ENCODE assay signal across 9 cellular contexts in genomic region chr2:240134466-240134865, GRCh38. TPM values are rescaled to one million over a fixed set of nuclear protein-coding genes. Genes with fewer than 3 reads are reported as not detected.
DNase-seq lines count a peak whose midpoint lies in the region; ATAC-seq and TF ChIP-seq lines count a peak whose summit lies in the region.
"Had no signal": no experiment of that assay in that cellular context is flagged by ENCODE, and none has a peak within 500 bp of the region (broad histone marks: within the 10 kb centered on the region; RNA-seq: fewer than 3 reads in every experiment).

No MANE protein-coding gene starts in this region.

- TF ChIP-seq EP300 in neural cell (conservative IDR thresholded peaks at IDR 0.05; ENCODE audit: poor library complexity, severe bottlenecking): no peak

- H3K9me2 ChIP-seq in Loucy (replicated peaks; ENCODE audit: low read depth, low read length) (no peaks in the 10 kb centered on the region), neural cell (ENCODE audit: insufficient read depth, low read length) (no peaks in the 10 kb centered on the region)

- no peaks in the 10 kb centered on the region for H4K20me1 ChIP-seq in Loucy (ENCODE audit: insufficient read depth, low read length, poor library complexity, severe bottlenecking)
- H4K20me1 ChIP-seq in neural cell (ENCODE audit: insufficient read depth): no peaks in the 10 kb centered on the region

- H2AFZ ChIP-seq in Loucy (ENCODE audit: low read length) (no peak overlapping the region), neural cell (ENCODE audit: low read depth, low read length) (no peak overlapping the region)

- H3K9me3 ChIP-seq in CD8-positive, alpha-beta T cell (ENCODE audit: low read length): no peaks in the 10 kb centered on the region
- H3K9me3 ChIP-seq in Loucy (ENCODE audit: insufficient read depth, low read depth, low read length): no peaks in the 10 kb centered on the region
- no peaks in the 10 kb centered on the region for H3K9me3 ChIP-seq in neural cell (ENCODE audit: low read length)

- in situ Hi-C loops in KBM-7 (cut with MboI; ENCODE audit: low pct_unique_long_range_greater_than_20kb, low sequenced_read_pairs): no loop called here

- ATAC-seq in CD8-positive, alpha-beta T cell: no peak
- no peak for ATAC-seq in HG03135 (IDR thresholded peaks at IDR 0.05; ENCODE audit: unreplicated experiment)

- CTCF ChIA-PET in CD8-positive, alpha-beta T cell (lab: Charles Lee): interaction anchor here (1.2 to 3.6 kb wide), 2 partner anchors 9 to 1100 kb away, joined by 3 to 14 read pairs; no protein-coding TSS in a partner anchor

- H3K36me3 Mint-ChIP-seq in CD8-positive, alpha-beta T cell: peaks cover 54% of the 10 kb centered on the region
- H3K36me3 Mint-ChIP-seq in chondrocyte (ENCODE audit: low read depth): peaks cover 28% of the 10 kb centered on the region

- H3K4me3 ChIP-seq in CD8-positive, alpha-beta T cell (ENCODE audit: low read depth, low read length): no peak overlapping the region
- peak overlapping the region; percentile 95 for H3K4me3 ChIP-seq in Loucy (ENCODE audit: low read length, poor library complexity, severe bottlenecking)
- H3K4me3 ChIP-seq in neural cell (ENCODE audit: low read length): peak overlapping the region; percentile 99

- no peak for DNase-seq in CD8-positive, alpha-beta T cell
- DNase-seq in chondrocyte (ENCODE audit: low spot score): peak; percentile 55
- no peak for DNase-seq in DMS153 treated with DMSO at 0.1 percent for 48 hours (lab: John Stamatoyannopoulos, UW; ENCODE audit: unreplicated experiment)
- DNase-seq in NCI-H82 treated with DMSO at 0.1 percent for 48 hours (lab: John Stamatoyannopoulos, UW; ENCODE audit: unreplicated experiment): no peak
- DNase-seq in KBM-7: no peak

- peaks cover 16% of the 10 kb centered on the region for H3K4me1 ChIP-seq in CD8-positive, alpha-beta T cell (ENCODE audit: insufficient read depth, low read length)
- H3K4me1 ChIP-seq in Loucy (ENCODE audit: insufficient read depth, low read length, poor library complexity, severe bottlenecking): peaks cover 19% of the 10 kb centered on the region

- peak overlapping the region; percentile 92 for H3K4me3 Mint-ChIP-seq in CD8-positive, alpha-beta T cell
- H3K4me3 Mint-ChIP-seq in chondrocyte (ENCODE audit: unreplicated experiment): peak overlapping the region; percentile 95

- TF ChIP-seq CTCF in CD8-positive, alpha-beta T cell (IDR thresholded peaks at IDR 0.05): no peak
- TF ChIP-seq CTCF in Loucy (conservative IDR thresholded peaks at IDR 0.05; ENCODE audit: low read length): no peak
- no peak for TF ChIP-seq CTCF in chondrocyte (IDR thresholded peaks at IDR 0.05)
- no peak for TF ChIP-seq CTCF in neural cell (IDR thresholded peaks at IDR 0.05; ENCODE audit: poor library complexity, severe bottlenecking)

- H3F3A ChIP-seq in Loucy (ENCODE audit: low read depth): no peaks in the 10 kb centered on the region
- H3F3A ChIP-seq in neural cell (ENCODE audit: insufficient read depth, low read length, poor library complexity, severe bottlenecking): no peaks in the 10 kb centered on the region

- H3K27me3 ChIP-seq in CD8-positive, alpha-beta T cell (ENCODE audit: insufficient read depth, low read length): no peaks in the 10 kb centered on the region
- H3K27me3 ChIP-seq in Loucy (ENCODE audit: insufficient read depth, low read length, poor library complexity, severe bottlenecking) (no peaks in the 10 kb centered on the region), neural cell (ENCODE audit: insufficient read depth, low read depth, low read length) (no peaks in the 10 kb centered on the region)

- H3K27ac ChIP-seq in CD8-positive, alpha-beta T cell (ENCODE audit: low read depth, low read length): no peak overlapping the region
- H3K27ac ChIP-seq in neural cell (ENCODE audit: low read length): no peak overlapping the region

- H3K27ac Mint-ChIP-seq in CD8-positive, alpha-beta T cell: peak overlapping the region; percentile 16
- no peak overlapping the region for H3K27ac Mint-ChIP-seq in chondrocyte (ENCODE audit: unreplicated experiment)

- peak overlapping the region; percentile 98 for H3K4me2 ChIP-seq in Loucy (ENCODE audit: low read depth, low read length, poor library complexity, severe bottlenecking)
- H3K4me2 ChIP-seq in neural cell (ENCODE audit: low read length): peak overlapping the region; percentile 99

- peak overlapping the region; percentile 90 for H3K9ac ChIP-seq in Loucy (ENCODE audit: low read depth, low read length, poor library complexity, severe bottlenecking)
- peak overlapping the region; percentile 83 for H3K9ac ChIP-seq in neural cell (ENCODE audit: low read length)

- POLR2A ChIA-PET in CD8-positive, alpha-beta T cell (lab: Charles Lee): no interaction called here

- no peaks in the 10 kb centered on the region for H3K9me3 Mint-ChIP-seq in CD8-positive, alpha-beta T cell
- H3K9me3 Mint-ChIP-seq in chondrocyte (ENCODE audit: low read depth): no peaks in the 10 kb centered on the region

- H3K27me3 Mint-ChIP-seq in CD8-positive, alpha-beta T cell (ENCODE audit: low read depth): no peaks in the 10 kb centered on the region
- H3K27me3 Mint-ChIP-seq in chondrocyte (ENCODE audit: low read depth): peaks cover 2% of the 10 kb centered on the region

- intact Hi-C loops in CD8-positive, alpha-beta T cell (cut with DNase I, micrococcal nuclease): no loop called here

- H3K36me3 ChIP-seq in CD8-positive, alpha-beta T cell (ENCODE audit: insufficient read depth, low read length): peaks cover 26% of the 10 kb centered on the region
- H3K36me3 ChIP-seq in Loucy (ENCODE audit: insufficient read depth, low read length): peaks cover 37% of the 10 kb centered on the region; the same call in 1 of the 2 replicates
- no peaks in the 10 kb centered on the region for H3K36me3 ChIP-seq in neural cell (ENCODE audit: insufficient read depth, low read length)

- H3K79me2 ChIP-seq in Loucy (ENCODE audit: insufficient read depth, low read length) (peaks cover 21% of the 10 kb centered on the region), neural cell (replicated peaks; ENCODE audit: insufficient read depth, low read length) (peaks cover 23% of the 10 kb centered on the region)

- no peak for TF ChIP-seq RAD21 in neural cell (conservative IDR thresholded peaks at IDR 0.05)

- H3K4me1 Mint-ChIP-seq in CD8-positive, alpha-beta T cell (ENCODE audit: low read depth): peaks cover 27% of the 10 kb centered on the region
- H3K4me1 Mint-ChIP-seq in chondrocyte (ENCODE audit: low read depth): peaks cover 24% of the 10 kb centered on the region

TF ChIP-seq in neural cell, 6 proteins besides CTCF, POLR2A, EP300 and RAD21:
- TF ChIP-seq, protein P1, sequence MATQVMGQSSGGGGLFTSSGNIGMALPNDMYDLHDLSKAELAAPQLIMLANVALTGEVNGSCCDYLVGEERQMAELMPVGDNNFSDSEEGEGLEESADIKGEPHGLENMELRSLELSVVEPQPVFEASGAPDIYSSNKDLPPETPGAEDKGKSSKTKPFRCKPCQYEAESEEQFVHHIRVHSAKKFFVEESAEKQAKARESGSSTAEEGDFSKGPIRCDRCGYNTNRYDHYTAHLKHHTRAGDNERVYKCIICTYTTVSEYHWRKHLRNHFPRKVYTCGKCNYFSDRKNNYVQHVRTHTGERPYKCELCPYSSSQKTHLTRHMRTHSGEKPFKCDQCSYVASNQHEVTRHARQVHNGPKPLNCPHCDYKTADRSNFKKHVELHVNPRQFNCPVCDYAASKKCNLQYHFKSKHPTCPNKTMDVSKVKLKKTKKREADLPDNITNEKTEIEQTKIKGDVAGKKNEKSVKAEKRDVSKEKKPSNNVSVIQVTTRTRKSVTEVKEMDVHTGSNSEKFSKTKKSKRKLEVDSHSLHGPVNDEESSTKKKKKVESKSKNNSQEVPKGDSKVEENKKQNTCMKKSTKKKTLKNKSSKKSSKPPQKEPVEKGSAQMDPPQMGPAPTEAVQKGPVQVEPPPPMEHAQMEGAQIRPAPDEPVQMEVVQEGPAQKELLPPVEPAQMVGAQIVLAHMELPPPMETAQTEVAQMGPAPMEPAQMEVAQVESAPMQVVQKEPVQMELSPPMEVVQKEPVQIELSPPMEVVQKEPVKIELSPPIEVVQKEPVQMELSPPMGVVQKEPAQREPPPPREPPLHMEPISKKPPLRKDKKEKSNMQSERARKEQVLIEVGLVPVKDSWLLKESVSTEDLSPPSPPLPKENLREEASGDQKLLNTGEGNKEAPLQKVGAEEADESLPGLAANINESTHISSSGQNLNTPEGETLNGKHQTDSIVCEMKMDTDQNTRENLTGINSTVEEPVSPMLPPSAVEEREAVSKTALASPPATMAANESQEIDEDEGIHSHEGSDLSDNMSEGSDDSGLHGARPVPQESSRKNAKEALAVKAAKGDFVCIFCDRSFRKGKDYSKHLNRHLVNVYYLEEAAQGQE (IDR thresholded peaks at IDR 0.05; ENCODE audit: borderline replicate concordance): no peak
- TF ChIP-seq EZH2 (IDR thresholded peaks at IDR 0.05; ENCODE audit: borderline replicate concordance, insufficient read depth, low read length, poor library complexity, severe bottlenecking): no peak
- no peak for TF ChIP-seq SMC3 (conservative IDR thresholded peaks at IDR 0.05; ENCODE audit: poor library complexity)
- TF ChIP-seq POLR2AphosphoS5 (IDR thresholded peaks at IDR 0.05): no peak
- TF ChIP-seq MXI1 (conservative IDR thresholded peaks at IDR 0.05; ENCODE audit: poor library complexity, severe bottlenecking): no peak
- no peak for TF ChIP-seq TAF1 (IDR thresholded peaks at IDR 0.05; ENCODE audit: low read depth)

RNA-seq across cellular contexts. Expression of gene COPS9, which starts 1.6 kb away (rescaled TPM):
- 10 to 100 TPM; 56.4 to 59.6 TPM for total RNA-seq in CD8-positive, alpha-beta T cell
- 139 to 162 TPM (median 140 TPM) in 3 replicates for total RNA-seq in chondrocyte
- 295 and 359 TPM in 2 replicates for polyA plus RNA-seq in neural cell
- 48.0 and 50.1 TPM in 2 replicates for polyA minus RNA-seq in neural cell

RNA-seq across cellular contexts. Expression of gene OTOS, which starts 6.0 kb away (rescaled TPM):
- not detected for total RNA-seq in CD8-positive, alpha-beta T cell
- total RNA-seq in chondrocyte: not detected in 3 replicates
- not detected in 2 replicates for polyA plus RNA-seq in neural cell
- not detected in 2 replicates for polyA minus RNA-seq in neural cell
- total RNA-seq: omental fat pad had no signal
